19 cellular contexts compared by ENCODE assay signal in the genomic region with DNA sequence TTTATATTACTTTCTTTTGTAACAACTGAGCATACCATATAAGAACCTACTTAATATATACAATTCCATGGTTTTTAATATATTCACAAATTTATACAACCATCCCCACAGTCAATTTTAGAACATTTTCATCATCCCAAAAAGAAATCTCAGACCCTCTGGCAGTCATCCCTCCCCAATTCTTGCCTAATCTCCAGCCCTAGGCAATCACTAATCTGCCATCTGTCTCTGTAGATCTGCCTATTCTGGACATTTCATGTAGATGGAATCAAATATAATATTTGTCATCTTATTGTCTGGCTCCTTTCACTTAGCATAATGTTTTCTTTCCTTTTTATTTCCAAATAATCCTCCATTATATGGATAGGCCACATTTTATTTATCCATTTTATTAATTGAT.
DNase-seq lines count a peak whose midpoint lies in the region; ATAC-seq and TF ChIP-seq lines count a peak whose summit lies in the region.
"Had no signal": no experiment of that assay in that cellular context is flagged by ENCODE, and none has a peak within 500 bp of the region (broad histone marks: within the 10 kb centered on the region; RNA-seq: fewer than 3 reads in every experiment).

No MANE protein-coding gene starts in this region.

- no peak for DNase-seq in Calu3
- DNase-seq in LHCN-M2 (ENCODE audit: low read depth) = peak; percentile 60
- DNase-seq in fibroblast of gingiva (ENCODE audit: low read depth) = peak; percentile 20
- DNase-seq in osteocyte (ENCODE audit: extremely low spot score, unreplicated experiment) = no peak
- DNase-seq in activated naive CD4-positive, alpha-beta T cell treated with anti-CD3 and anti-CD28 coated beads, Interleukin-2, amount 10 ng/mL, durations not matched to agents 7 days and 5 days = no peak
- DNase-seq in lower lobe of right lung = no peak
- DNase-seq in thyroid gland = no peak
- DNase-seq: DMS79, H9, NCI-H1092 treated with DMSO at 0.1 percent for 48 hours, NCI-H2029, NCI-H345, NCI-H774, Right ventricle myocardium superior had no signal

- no TSS peak for BruUV-seq in Calu3 (replicated peaks; lab: Mats Ljungman, UMichigan)

- H3K27me3 ChIP-seq in lower lobe of right lung (ENCODE audit: low read depth) = no peaks in the 10 kb centered on the region
- no peaks in the 10 kb centered on the region for H3K27me3 ChIP-seq in thyroid gland

- no peak for TF ChIP-seq CTCF in Calu3 (IDR thresholded peaks at IDR 0.05; ENCODE audit: unreplicated experiment)
- TF ChIP-seq CTCF in osteocyte (IDR thresholded peaks at IDR 0.05) = no peak
- no peak for TF ChIP-seq CTCF in lower lobe of right lung (IDR thresholded peaks at IDR 0.05)
- TF ChIP-seq CTCF in thyroid gland (IDR thresholded peaks at IDR 0.05) = no peak

- H3K4me3 Mint-ChIP-seq in Calu3 (ENCODE audit: low read depth, unreplicated experiment) (no peak overlapping the region), osteocyte (ENCODE audit: unreplicated experiment) (no peak overlapping the region)
- no peak overlapping the region for H3K4me3 Mint-ChIP-seq in activated naive CD4-positive, alpha-beta T cell treated with anti-CD3 and anti-CD28 coated beads, Interleukin-2, amount 10 ng/mL, durations not matched to agents 7 days and 5 days
- H3K4me3 Mint-ChIP-seq: B cell, CD14-positive monocyte, H9 had no signal

- H3K4me1 Mint-ChIP-seq in Calu3 (ENCODE audit: low read depth, unreplicated experiment) (peaks cover 23% of the 10 kb centered on the region), osteocyte (ENCODE audit: unreplicated experiment) (peaks cover 40% of the 10 kb centered on the region)
- peaks cover 9% of the 10 kb centered on the region for H3K4me1 Mint-ChIP-seq in activated naive CD4-positive, alpha-beta T cell treated with anti-CD3 and anti-CD28 coated beads, Interleukin-2, amount 10 ng/mL, durations not matched to agents 7 days and 5 days
- H3K4me1 Mint-ChIP-seq: B cell had no signal

- H3K27ac ChIP-seq in lower lobe of right lung (no peak overlapping the region), thyroid gland (no peak overlapping the region)
- H3K27ac ChIP-seq: A549 had no signal

- H3K36me3 Mint-ChIP-seq in Calu3 (ENCODE audit: insufficient read depth, unreplicated experiment) (peaks cover 2% of the 10 kb centered on the region), osteocyte (ENCODE audit: unreplicated experiment) (peaks cover 17% of the 10 kb centered on the region)
- H3K36me3 Mint-ChIP-seq in activated naive CD4-positive, alpha-beta T cell treated with anti-CD3 and anti-CD28 coated beads, Interleukin-2, amount 10 ng/mL, durations not matched to agents 7 days and 5 days = peaks cover 38% of the 10 kb centered on the region

- ATAC-seq in lower lobe of right lung = no peak
- ATAC-seq in GM21447 (IDR thresholded peaks at IDR 0.05; ENCODE audit: unreplicated experiment) = no peak
- ATAC-seq: A549, K562 had no signal

- no peaks in the 10 kb centered on the region for H3K9me3 ChIP-seq in lower lobe of right lung
- no peaks in the 10 kb centered on the region for H3K9me3 ChIP-seq in thyroid gland

- peaks cover 21% of the 10 kb centered on the region for H3K36me3 ChIP-seq in lower lobe of right lung
- peaks cover 7 to 10% of the 10 kb centered on the region in 2 donors for H3K36me3 ChIP-seq in thyroid gland

- CTCF ChIA-PET in Calu3 (lab: Charles Lee) = no interaction called here
- CTCF ChIA-PET in activated naive CD4-positive, alpha-beta T cell treated with anti-CD3 and anti-CD28 coated beads, Interleukin-2, amount 10 ng/mL, durations not matched to agents 7 days and 5 days (lab: Charles Lee) = no interaction called here

- H3K27ac Mint-ChIP-seq in Calu3 (ENCODE audit: unreplicated experiment) (peak overlapping the region; percentile 11), osteocyte (ENCODE audit: unreplicated experiment) (peak overlapping the region; percentile 32)
- H3K27ac Mint-ChIP-seq in activated naive CD4-positive, alpha-beta T cell treated with anti-CD3 and anti-CD28 coated beads, Interleukin-2, amount 10 ng/mL, durations not matched to agents 7 days and 5 days = no peak overlapping the region
- H3K27ac Mint-ChIP-seq: B cell, H9 had no signal

- intact Hi-C loops in Calu3 (cut with micrococcal nuclease; ENCODE audit: unreplicated experiment) (loop anchor here (5.0 kb wide), 2 partner anchors 254 to 444 kb away; partner anchors contain the start of gene TMEM158), lower lobe of right lung (cut with DNase I) (no loop called here), thyroid gland (cut with DNase I) (no loop called here)

- no peaks in the 10 kb centered on the region for H3K27me3 Mint-ChIP-seq in Calu3 (ENCODE audit: unreplicated experiment)
- no peaks in the 10 kb centered on the region for H3K27me3 Mint-ChIP-seq in osteocyte (ENCODE audit: unreplicated experiment)
- H3K27me3 Mint-ChIP-seq in activated naive CD4-positive, alpha-beta T cell treated with anti-CD3 and anti-CD28 coated beads, Interleukin-2, amount 10 ng/mL, durations not matched to agents 7 days and 5 days = no peaks in the 10 kb centered on the region
- H3K27me3 Mint-ChIP-seq: B cell had no signal

- H3K4me3 ChIP-seq in lower lobe of right lung (no peak overlapping the region), thyroid gland (replicated peaks in 1 of 3) (no peak overlapping the region)
- H3K4me3 ChIP-seq: A549, K562 had no signal

- H3K4me1 ChIP-seq in lower lobe of right lung (no peaks in the 10 kb centered on the region), thyroid gland (peaks cover 3 to 12% of the 10 kb centered on the region in 2 donors)
- H3K4me1 ChIP-seq: A549 had no signal

- H3K9me3 Mint-ChIP-seq in Calu3 (ENCODE audit: low read depth, unreplicated experiment) (peaks cover 3% of the 10 kb centered on the region), osteocyte (ENCODE audit: unreplicated experiment) (peaks cover 7% of the 10 kb centered on the region)
- peaks cover 4% of the 10 kb centered on the region for H3K9me3 Mint-ChIP-seq in activated naive CD4-positive, alpha-beta T cell treated with anti-CD3 and anti-CD28 coated beads, Interleukin-2, amount 10 ng/mL, durations not matched to agents 7 days and 5 days

- TF ChIP-seq POLR2A in thyroid gland (IDR thresholded peaks at IDR 0.05) = no peak

Comparison
In these comparisons a context has a peak if more than half of its experiments do, and no peak if none do; other contexts are left out.
1. DNase-seq: peak in LHCN-M2 (single experiment) and fibroblast of gingiva (single experiment); none in Calu3 (single experiment), osteocyte (single experiment), activated naive CD4-positive, alpha-beta T cell treated with anti-CD3 and anti-CD28 coated beads, Interleukin-2, amount 10 ng/mL, durations not matched to agents 7 days and 5 days (single experiment), lower lobe of right lung (single experiment) and thyroid gland (0 of 2).